In genomic region chr15:82749951-82750830, GRCh38 we compare ENCODE assay signal across 8 cellular contexts. TPM values are rescaled to one million over a fixed set of nuclear protein-coding genes. Genes with fewer than 3 reads are reported as not detected.
DNase-seq lines count a peak whose midpoint lies in the region; ATAC-seq, FAIRE-seq and TF ChIP-seq lines count a peak whose summit lies in the region.

No MANE protein-coding gene starts in this region.

- 1% methylated on average over 46 to 47 of the region's 47 CpGs for WGBS in body of pancreas, 2 donors

- TF ChIP-seq POLR2A in body of pancreas (IDR thresholded peaks at IDR 0.05), result peak; percentile 29 to 93 (median 85)

- peak overlapping the region; percentile 66 to 94 (median 84) for H3K27ac ChIP-seq in body of pancreas

- H3K4me3 ChIP-seq in body of pancreas, result peak overlapping the region; percentile 42 to 68

- no peaks in the 10 kb centered on the region for H3K27me3 ChIP-seq in body of pancreas

- FAIRE-seq in TTC549 (lab: Jason Lieb, UNC), result peak; percentile 72

- H3K4me1 ChIP-seq in body of pancreas, result peaks cover 21% of the 10 kb centered on the region

- peak; percentile 61 for DNase-seq in 8988T
- peak; percentile 66 for DNase-seq in NCI-H2107 (lab: John Stamatoyannopoulos, UW)
- DNase-seq in body of pancreas, result peak; percentile 89 to 94 (median 92)
- peak; percentile 86 for DNase-seq in iPS DF 19.7 (ENCODE audit: low read depth, low spot score)
- DNase-seq in sciatic nerve (ENCODE audit: low spot score), result peak; percentile 93

- peaks cover 0 to 7% of the 10 kb centered on the region in 2 donors for H3K36me3 ChIP-seq in body of pancreas (replicated peaks in 1 of 2; ENCODE audit: insufficient read depth in 1 of 2, low read depth in 2 of 2)

- intact Hi-C loops in body of pancreas (cut with DNase I) (no loop called here), sciatic nerve (cut with DNase I) (no loop called here)

- no peaks in the 10 kb centered on the region for H3K9me3 ChIP-seq in body of pancreas

- ATAC-seq in GM18520 (IDR thresholded peaks at IDR 0.05; ENCODE audit: unreplicated experiment) (peak; percentile 91), HG03060 (IDR thresholded peaks at IDR 0.05; ENCODE audit: low read depth, unreplicated experiment) (peak; percentile 91), body of pancreas (peak; percentile 96), sciatic nerve (peak; percentile 100)

- peak in 1 of 7 experiments; percentile 6 for TF ChIP-seq CTCF in body of pancreas (IDR thresholded peaks at IDR 0.05)

RNA-seq across cellular contexts. Expression of gene AP3B2, which starts 40.5 kb away (rescaled TPM):
- total RNA-seq in body of pancreas, result 1 to 10 TPM; 3.9 to 6.6 TPM
- total RNA-seq in sciatic nerve, result 2.4 TPM

RNA-seq across cellular contexts. Expression of gene FSD2, which starts 55.7 kb away (rescaled TPM):
- total RNA-seq in body of pancreas (under 1 TPM in 1 of 2 donors, not detected in 1; 0.26 TPM), sciatic nerve (not detected)

RNA-seq across cellular contexts. Expression of gene WHAMM, which starts 59.2 kb away (rescaled TPM):
- total RNA-seq in body of pancreas (1 to 10 TPM; 6.0 to 9.2 TPM), sciatic nerve (14.2 TPM)

Comparison
In these comparisons a context has a peak if more than half of its experiments do, and no peak if none do; other contexts are left out.
1. Peak in every context shown above with its lines: DNase-seq, ATAC-seq, H3K4me3 ChIP-seq and H3K27ac ChIP-seq.